In genomic region chr1:234963904-234964702, GRCh38 we compare ENCODE assay signal across 1 cellular context.
TF ChIP-seq lines count a peak whose summit lies in the region.

No MANE protein-coding gene starts in this region.

TF ChIP-seq in K562, 482 proteins besides CTCF, POLR2A, EP300 and RAD21 (continued from another document):
- no peak for TF ChIP-seq JUND (IDR thresholded peaks at IDR 0.05; ENCODE audit: borderline replicate concordance, low read depth, low read length)
- peak; percentile 36; the same call in 1 of the 3 replicates for TF ChIP-seq JUND (tag; IDR thresholded peaks at IDR 0.05; ENCODE audit: borderline replicate concordance, low read depth, low read length)
- no peak for TF ChIP-seq GABPB2 (CRISPR knock-in tag; conservative IDR thresholded peaks at IDR 0.05)
- TF ChIP-seq ZNF347 (CRISPR knock-in tag; IDR thresholded peaks at IDR 0.05; ENCODE audit: low read depth): 0 out of 2 replicates have a peak, but pooled peaks have one; percentile 43
- TF ChIP-seq BCOR (IDR thresholded peaks at IDR 0.05): peak; percentile 55; the same call in 1 of the 2 replicates
- 0 out of 4 replicates have a peak, but pooled peaks of 1 of the 2 experiments have one; percentile 27 for TF ChIP-seq TRIM24 (IDR thresholded peaks at IDR 0.05)
- TF ChIP-seq STAT5B (CRISPR knock-in tag; IDR thresholded peaks at IDR 0.05): no peak
- peak in 1 of 2 experiments; percentile 63; a peak in 1 of 4 replicates for TF ChIP-seq MLLT1 (IDR thresholded peaks at IDR 0.05)
- no peak for TF ChIP-seq ZNF518B (CRISPR knock-in tag; IDR thresholded peaks at IDR 0.05)
- TF ChIP-seq, protein P1, sequence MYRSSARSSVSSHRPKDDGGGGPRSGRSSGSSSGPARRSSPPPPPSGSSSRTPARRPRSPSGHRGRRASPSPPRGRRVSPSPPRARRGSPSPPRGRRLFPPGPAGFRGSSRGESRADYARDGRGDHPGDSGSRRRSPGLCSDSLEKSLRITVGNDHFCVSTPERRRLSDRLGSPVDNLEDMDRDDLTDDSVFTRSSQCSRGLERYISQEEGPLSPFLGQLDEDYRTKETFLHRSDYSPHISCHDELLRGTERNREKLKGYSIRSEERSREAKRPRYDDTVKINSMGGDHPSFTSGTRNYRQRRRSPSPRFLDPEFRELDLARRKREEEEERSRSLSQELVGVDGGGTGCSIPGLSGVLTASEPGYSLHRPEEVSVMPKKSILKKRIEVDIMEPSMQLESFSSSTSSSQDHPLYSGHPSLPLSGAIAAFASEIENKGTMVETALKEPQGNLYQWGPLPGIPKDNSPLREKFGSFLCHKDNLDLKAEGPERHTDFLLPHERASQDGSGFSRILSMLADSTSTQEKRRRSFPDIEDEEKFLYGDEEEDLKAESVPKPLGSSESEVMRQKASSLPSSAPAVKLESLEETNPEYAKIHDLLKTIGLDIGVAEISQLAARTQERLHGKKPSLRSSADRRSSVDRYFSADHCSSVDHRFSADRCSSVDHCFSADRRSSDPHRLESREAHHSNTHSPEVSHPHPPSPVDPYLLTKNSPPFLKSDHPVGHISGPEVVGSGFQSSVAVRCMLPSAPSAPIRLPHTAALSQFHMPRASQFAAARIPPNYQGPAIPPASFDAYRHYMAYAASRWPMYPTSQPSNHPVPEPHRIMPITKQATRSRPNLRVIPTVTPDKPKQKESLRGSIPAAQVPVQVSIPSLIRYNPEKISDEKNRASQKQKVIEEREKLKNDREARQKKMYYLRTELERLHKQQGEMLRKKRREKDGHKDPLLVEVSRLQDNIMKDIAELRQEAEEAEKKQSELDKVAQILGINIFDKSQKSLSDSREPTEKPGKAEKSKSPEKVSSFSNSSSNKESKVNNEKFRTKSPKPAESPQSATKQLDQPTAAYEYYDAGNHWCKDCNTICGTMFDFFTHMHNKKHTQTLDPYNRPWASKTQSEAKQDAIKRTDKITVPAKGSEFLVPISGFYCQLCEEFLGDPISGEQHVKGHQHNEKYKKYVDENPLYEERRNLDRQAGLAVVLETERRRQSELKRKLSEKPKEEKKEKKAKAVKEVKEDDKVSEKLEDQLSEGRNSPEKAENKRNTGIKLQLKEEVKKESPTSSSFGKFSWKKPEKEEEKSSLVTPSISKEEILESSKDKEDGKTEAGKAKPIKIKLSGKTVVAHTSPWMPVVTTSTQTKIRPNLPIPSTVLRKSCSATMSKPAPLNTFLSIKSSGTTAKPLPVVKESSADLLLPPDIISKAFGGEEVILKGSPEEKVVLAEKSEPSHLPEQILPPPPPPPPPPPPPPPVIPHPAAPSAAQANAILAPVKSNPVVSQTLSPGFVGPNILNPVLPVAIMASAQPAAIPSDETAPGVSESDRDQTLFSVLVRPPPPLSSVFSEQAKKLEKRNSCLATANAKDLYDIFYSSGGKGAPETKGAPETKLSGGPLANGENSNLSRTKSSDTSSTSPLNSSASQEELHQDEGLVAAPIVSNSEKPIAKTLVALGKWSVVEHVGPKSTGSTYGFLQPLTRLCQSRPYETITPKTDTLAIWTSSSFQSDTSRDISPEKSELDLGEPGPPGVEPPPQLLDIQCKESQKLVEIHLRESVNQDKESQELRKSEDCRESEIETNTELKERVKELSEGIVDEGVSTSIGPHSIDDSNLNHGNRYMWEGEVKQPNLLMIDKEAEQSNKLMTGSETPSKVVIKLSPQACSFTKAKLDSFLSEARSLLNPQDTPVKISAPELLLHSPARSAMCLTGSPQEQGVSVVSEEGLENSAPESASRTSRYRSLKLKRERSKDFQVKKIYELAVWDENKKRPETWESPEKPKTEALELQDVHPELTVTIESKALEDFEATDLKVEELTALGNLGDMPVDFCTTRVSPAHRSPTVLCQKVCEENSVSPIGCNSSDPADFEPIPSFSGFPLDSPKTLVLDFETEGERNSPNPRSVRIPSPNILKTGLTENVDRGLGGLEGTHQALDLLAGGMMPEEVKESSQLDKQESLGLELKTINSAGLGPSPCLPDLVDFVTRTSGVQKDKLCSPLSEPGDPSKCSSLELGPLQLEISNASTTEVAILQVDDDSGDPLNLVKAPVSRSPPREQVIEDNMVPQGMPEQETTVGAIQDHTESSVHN (IDR thresholded peaks at IDR 0.05; ENCODE audit: borderline replicate concordance in 1 of 2, low read depth in 1 of 2): 0 out of 4 replicates have a peak, but pooled peaks of 1 of the 2 experiments have one; percentile 29
- TF ChIP-seq MBD1 (CRISPR knock-in tag; IDR thresholded peaks at IDR 0.05): 0 out of 2 replicates have a peak, but pooled peaks have one; percentile 50
- TF ChIP-seq, protein P2, sequence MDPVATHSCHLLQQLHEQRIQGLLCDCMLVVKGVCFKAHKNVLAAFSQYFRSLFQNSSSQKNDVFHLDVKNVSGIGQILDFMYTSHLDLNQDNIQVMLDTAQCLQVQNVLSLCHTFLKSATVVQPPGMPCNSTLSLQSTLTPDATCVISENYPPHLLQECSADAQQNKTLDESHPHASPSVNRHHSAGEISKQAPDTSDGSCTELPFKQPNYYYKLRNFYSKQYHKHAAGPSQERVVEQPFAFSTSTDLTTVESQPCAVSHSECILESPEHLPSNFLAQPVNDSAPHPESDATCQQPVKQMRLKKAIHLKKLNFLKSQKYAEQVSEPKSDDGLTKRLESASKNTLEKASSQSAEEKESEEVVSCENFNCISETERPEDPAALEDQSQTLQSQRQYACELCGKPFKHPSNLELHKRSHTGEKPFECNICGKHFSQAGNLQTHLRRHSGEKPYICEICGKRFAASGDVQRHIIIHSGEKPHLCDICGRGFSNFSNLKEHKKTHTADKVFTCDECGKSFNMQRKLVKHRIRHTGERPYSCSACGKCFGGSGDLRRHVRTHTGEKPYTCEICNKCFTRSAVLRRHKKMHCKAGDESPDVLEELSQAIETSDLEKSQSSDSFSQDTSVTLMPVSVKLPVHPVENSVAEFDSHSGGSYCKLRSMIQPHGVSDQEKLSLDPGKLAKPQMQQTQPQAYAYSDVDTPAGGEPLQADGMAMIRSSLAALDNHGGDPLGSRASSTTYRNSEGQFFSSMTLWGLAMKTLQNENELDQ (CRISPR knock-in tag; IDR thresholded peaks at IDR 0.05; ENCODE audit: borderline replicate concordance): no peak
- TF ChIP-seq HLTF (IDR thresholded peaks at IDR 0.05): no peak
- no peak for TF ChIP-seq FOXM1 (IDR thresholded peaks at IDR 0.05; ENCODE audit: low read depth)
- 0 out of 2 replicates have a peak, but pooled peaks have one; percentile 15 for TF ChIP-seq FOXM1 (CRISPR knock-in tag; IDR thresholded peaks at IDR 0.05; ENCODE audit: low read depth)
- no peak for TF ChIP-seq KDM4B (IDR thresholded peaks at IDR 0.05; ENCODE audit: borderline replicate concordance in 2 of 2, low read depth in 1 of 2)
- TF ChIP-seq ARID2 (IDR thresholded peaks at IDR 0.05): no peak
- TF ChIP-seq ZNF165 (CRISPR knock-in tag; IDR thresholded peaks at IDR 0.05; ENCODE audit: borderline replicate concordance): 0 out of 2 replicates have a peak, but pooled peaks have one; percentile 20
